ENCODE assay signal across 8 cellular contexts in genomic region chr5:123088031-123088805, GRCh38. TPM values are rescaled to one million over a fixed set of nuclear protein-coding genes. Genes with fewer than 3 reads are reported as not detected.
DNase-seq lines count a peak whose midpoint lies in the region; ATAC-seq and TF ChIP-seq lines count a peak whose summit lies in the region.

No MANE protein-coding gene starts in this region.

- peak overlapping the region; percentile 18 for H3K27ac Mint-ChIP-seq in activated T-helper 1 cell treated with anti-CD3 and anti-CD28 coated beads, Interleukin-12 subunit alpha, Interleukin-12 subunit beta, Interleukin-2, Interleukin-4 antibody, amounts not matched to agents 30 ng/mL and 10 ng/mL and 1 ng/mL, durations not matched to agents 14 hours and 24 hours and 36 hours

- CTCF ChIA-PET in HEK293T (lab: Yijun Ruan, JAX), result no interaction called here

- no peaks in the 10 kb centered on the region for H3K36me3 ChIP-seq in skeletal muscle satellite cell (ENCODE audit: insufficient read depth, low read length)

- peak overlapping the region; percentile 93 for H3K4me2 ChIP-seq in skeletal muscle satellite cell (ENCODE audit: low read length)

- no peaks in the 10 kb centered on the region for H3K9me3 ChIP-seq in skeletal muscle satellite cell (replicated peaks; ENCODE audit: low read length)

- H3K4me3 ChIP-seq in iPS-11a (ENCODE audit: low read depth, low read length) (peak overlapping the region; percentile 36), skeletal muscle satellite cell (ENCODE audit: low read length) (peak overlapping the region; percentile 69)

- peaks cover 5% of the 10 kb centered on the region for H3K4me1 Mint-ChIP-seq in activated T-helper 1 cell treated with anti-CD3 and anti-CD28 coated beads, Interleukin-12 subunit alpha, Interleukin-12 subunit beta, Interleukin-2, Interleukin-4 antibody, amounts not matched to agents 30 ng/mL and 10 ng/mL and 1 ng/mL, durations not matched to agents 14 hours and 24 hours and 36 hours (ENCODE audit: low read depth)

- intact Hi-C loops in activated T-helper 1 cell treated with anti-CD3 and anti-CD28 coated beads, Interleukin-12 subunit alpha, Interleukin-12 subunit beta, Interleukin-2, Interleukin-4 antibody, amounts not matched to agents 30 ng/mL and 10 ng/mL and 1 ng/mL, durations not matched to agents 14 hours and 24 hours and 36 hours (cut with micrococcal nuclease), result no loop called here

- H3K27me3 ChIP-seq in skeletal muscle satellite cell (ENCODE audit: control insufficient read depth, insufficient read depth, low read length), result peaks cover 95% of the 10 kb centered on the region

- DNase-seq in HEK293T (ENCODE audit: extremely low spot score) (peak; percentile 28), NCI-H1694 (lab: John Stamatoyannopoulos, UW) (no peak)
- no peak for DNase-seq in activated T-helper 1 cell treated with anti-CD3 and anti-CD28 coated beads, Interleukin-12 subunit alpha, Interleukin-12 subunit beta, Interleukin-2, Interleukin-4 antibody, amounts not matched to agents 30 ng/mL and 10 ng/mL and 1 ng/mL, durations not matched to agents 14 hours and 24 hours and 36 hours (ENCODE audit: low spot score)
- DNase-seq in activated CD8-positive, alpha-beta memory T cell treated with anti-CD3 and anti-CD28 coated beads for 24 hours, result no peak

- no peaks in the 10 kb centered on the region for H3K9me3 Mint-ChIP-seq in activated T-helper 1 cell treated with anti-CD3 and anti-CD28 coated beads, Interleukin-12 subunit alpha, Interleukin-12 subunit beta, Interleukin-2, Interleukin-4 antibody, amounts not matched to agents 30 ng/mL and 10 ng/mL and 1 ng/mL, durations not matched to agents 14 hours and 24 hours and 36 hours

- H3K9ac ChIP-seq in skeletal muscle satellite cell (ENCODE audit: low read depth, low read length), result no peak overlapping the region

- H3K4me1 ChIP-seq in skeletal muscle satellite cell (ENCODE audit: control insufficient read depth, insufficient read depth, low read length), result peaks cover 29% of the 10 kb centered on the region

- peak overlapping the region; percentile 30 for H3K4me3 Mint-ChIP-seq in activated T-helper 1 cell treated with anti-CD3 and anti-CD28 coated beads, Interleukin-12 subunit alpha, Interleukin-12 subunit beta, Interleukin-2, Interleukin-4 antibody, amounts not matched to agents 30 ng/mL and 10 ng/mL and 1 ng/mL, durations not matched to agents 14 hours and 24 hours and 36 hours

- ATAC-seq in GM18498 (IDR thresholded peaks at IDR 0.05; ENCODE audit: unreplicated experiment) (no peak), GM21360 (IDR thresholded peaks at IDR 0.05; ENCODE audit: unreplicated experiment) (no peak)

- peaks cover 3% of the 10 kb centered on the region for H3K36me3 Mint-ChIP-seq in activated T-helper 1 cell treated with anti-CD3 and anti-CD28 coated beads, Interleukin-12 subunit alpha, Interleukin-12 subunit beta, Interleukin-2, Interleukin-4 antibody, amounts not matched to agents 30 ng/mL and 10 ng/mL and 1 ng/mL, durations not matched to agents 14 hours and 24 hours and 36 hours (ENCODE audit: low read depth)

- POLR2A ChIA-PET in HEK293T (lab: Yijun Ruan, JAX), result interaction anchor here (1.0 to 2.2 kb wide), 2 partner anchors 45 to 53 kb away, joined by 3 to 9 read pairs; no protein-coding TSS in a partner anchor

- peaks cover 76% of the 10 kb centered on the region for H3K27me3 Mint-ChIP-seq in activated T-helper 1 cell treated with anti-CD3 and anti-CD28 coated beads, Interleukin-12 subunit alpha, Interleukin-12 subunit beta, Interleukin-2, Interleukin-4 antibody, amounts not matched to agents 30 ng/mL and 10 ng/mL and 1 ng/mL, durations not matched to agents 14 hours and 24 hours and 36 hours (ENCODE audit: insufficient read depth)

TF ChIP-seq in HEK293T, 16 proteins besides CTCF, POLR2A, EP300 and RAD21:
- TF ChIP-seq CTBP1 (IDR thresholded peaks at IDR 0.05; ENCODE audit: borderline replicate concordance), result no peak
- TF ChIP-seq FOXA1 (IDR thresholded peaks at IDR 0.05), result no peak
- no peak for TF ChIP-seq NFRKB (IDR thresholded peaks at IDR 0.05)
- no peak for TF ChIP-seq BHLHE40 (IDR thresholded peaks at IDR 0.05; ENCODE audit: borderline replicate concordance)
- TF ChIP-seq L3MBTL2 (conservative IDR thresholded peaks at IDR 0.05), result no peak
- TF ChIP-seq LEF1 (IDR thresholded peaks at IDR 0.05; ENCODE audit: borderline replicate concordance), result no peak
- TF ChIP-seq FOXM1 (IDR thresholded peaks at IDR 0.05; ENCODE audit: borderline replicate concordance), result no peak
- no peak for TF ChIP-seq ARNT (IDR thresholded peaks at IDR 0.05)
- no peak for TF ChIP-seq ELF4 (IDR thresholded peaks at IDR 0.05)
- TF ChIP-seq ZNF384 (IDR thresholded peaks at IDR 0.05), result no peak
- no peak for TF ChIP-seq TARDBP (IDR thresholded peaks at IDR 0.05)
- no peak for TF ChIP-seq SP1 (IDR thresholded peaks at IDR 0.05)
- no peak for TF ChIP-seq HDGF (IDR thresholded peaks at IDR 0.05; ENCODE audit: borderline replicate concordance)
- no peak for TF ChIP-seq PKNOX1 (IDR thresholded peaks at IDR 0.05)

RNA-seq across cellular contexts. Expression of gene PRDM6, which starts 0.8 kb away (rescaled TPM):
- total RNA-seq in activated T-helper 1 cell treated with anti-CD3 and anti-CD28 coated beads, Interleukin-12 subunit alpha, Interleukin-12 subunit beta, Interleukin-2, Interleukin-4 antibody, amounts not matched to agents 30 ng/mL and 10 ng/mL and 1 ng/mL, durations not matched to agents 14 hours and 24 hours and 36 hours, result not detected in 2 replicates
- total RNA-seq in skeletal muscle satellite cell (2012; rRNA removed), result under 0.01 TPM in 2 replicates

RNA-seq across cellular contexts. Expression of gene PPIC, which starts 51.7 kb away (rescaled TPM):
- not detected in 2 replicates for total RNA-seq in activated T-helper 1 cell treated with anti-CD3 and anti-CD28 coated beads, Interleukin-12 subunit alpha, Interleukin-12 subunit beta, Interleukin-2, Interleukin-4 antibody, amounts not matched to agents 30 ng/mL and 10 ng/mL and 1 ng/mL, durations not matched to agents 14 hours and 24 hours and 36 hours
- total RNA-seq in skeletal muscle satellite cell (2012; rRNA removed), result 19.4 and 20.8 TPM in 2 replicates
